In the genomic region with DNA sequence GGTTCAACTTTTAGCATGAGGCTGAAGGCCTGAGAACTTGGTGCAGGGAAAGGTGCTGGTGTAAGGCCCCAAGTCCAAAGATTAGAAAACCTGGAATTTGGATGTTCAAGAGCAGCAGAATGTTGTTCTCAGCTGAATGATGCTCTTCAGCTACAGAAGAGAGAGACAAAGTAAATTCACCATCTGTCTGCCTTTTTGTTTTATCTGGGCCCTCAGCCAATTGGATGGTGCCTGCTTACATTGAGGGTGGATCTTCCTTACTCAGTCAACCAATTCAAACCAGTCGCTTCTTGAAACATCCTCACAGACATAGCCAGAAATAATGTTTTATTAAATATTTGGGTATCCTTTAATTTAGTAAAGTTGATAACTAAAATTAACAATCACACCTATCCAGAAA, we compare ENCODE assay signal across 23 cellular contexts.
"Had no signal": no experiment of that assay in that cellular context is flagged by ENCODE, and none has a peak within 500 bp of the region (broad histone marks: within the 10 kb centered on the region; RNA-seq: fewer than 3 reads in every experiment).

No MANE protein-coding gene starts in this region.

- H3K4me1 Mint-ChIP-seq: brain had no signal

- H3K27ac Mint-ChIP-seq: activated CD8-positive, alpha-beta T cell treated with anti-CD3 and anti-CD28 coated beads, Interleukin-2, amount 10 ng/mL, durations not matched to agents 7 days and 5 days; activated naive CD8-positive, alpha-beta T cell; brain; T-helper 1 cell treated with Interleukin-12 subunit alpha and Interleukin-12 subunit beta and Interleukin-4 antibody, amounts not matched to agents 30 μg/mL and 1 μg/mL, for 36 hours had no signal

- H3K9me3 Mint-ChIP-seq: T-helper 1 cell treated with Interleukin-12 subunit alpha and Interleukin-12 subunit beta and Interleukin-4 antibody, amounts not matched to agents 30 μg/mL and 1 μg/mL, for 36 hours had no signal

- DNase-seq: activated CD4-positive, alpha-beta T cell treated with anti-CD3 and anti-CD28 coated beads for 4 hours; activated CD8-positive, alpha-beta memory T cell treated with anti-CD3 and anti-CD28 coated beads, Interleukin-2, amount 50 U/mL, for 48 hours; activated CD8-positive, alpha-beta T cell treated with anti-CD3 and anti-CD28 coated beads, Interleukin-2, amount 10 ng/mL, durations not matched to agents 7 days and 5 days; activated effector memory CD4-positive, alpha-beta T cell treated with Interleukin-2 at 50 U/mL for 16 hours; activated naive CD4-positive, alpha-beta T cell treated with Interleukin-2 at 50 U/mL for 16 hours; activated T-cell treated with anti-CD3 and anti-CD28 coated beads, Interleukin-2, amount 50 U/mL, for 1 hour; amygdala; cortex of kidney; Karpas-422; MM.1S; NCI-H1105; NCI-H1436; NCI-H187 treated with DMSO at 0.1 percent for 48 hours; NCI-H2081 treated with DMSO at 0.1 percent for 48 hours; NCI-H526 treated with DMSO at 0.1 percent for 48 hours; NCI-H82; PC-3; SHP77 treated with DMSO at 0.1 percent for 48 hours had no signal

- H3K27me3 Mint-ChIP-seq: activated naive CD8-positive, alpha-beta T cell; brain had no signal

- H3K36me3 Mint-ChIP-seq: activated naive CD8-positive, alpha-beta T cell; brain had no signal

- H3K4me3 Mint-ChIP-seq: activated CD8-positive, alpha-beta T cell treated with anti-CD3 and anti-CD28 coated beads, Interleukin-2, amount 10 ng/mL, durations not matched to agents 7 days and 5 days; activated naive CD8-positive, alpha-beta T cell; brain; T-helper 1 cell treated with Interleukin-12 subunit alpha and Interleukin-12 subunit beta and Interleukin-4 antibody, amounts not matched to agents 30 μg/mL and 1 μg/mL, for 36 hours had no signal

- ATAC-seq: activated CD4-positive, CD25-positive, alpha-beta regulatory T cell treated with anti-CD3 and anti-CD28 coated beads, Interleukin-2, amount 50 U/mL, for 24 hours; activated CD8-positive, alpha-beta T cell treated with anti-CD3 and anti-CD28 coated beads, Interleukin-2, amount 10 ng/mL, durations not matched to agents 7 days and 5 days; K562; PC-3 had no signal
